Comparison of ENCODE assay signal across 1 cellular context in the genomic region with DNA sequence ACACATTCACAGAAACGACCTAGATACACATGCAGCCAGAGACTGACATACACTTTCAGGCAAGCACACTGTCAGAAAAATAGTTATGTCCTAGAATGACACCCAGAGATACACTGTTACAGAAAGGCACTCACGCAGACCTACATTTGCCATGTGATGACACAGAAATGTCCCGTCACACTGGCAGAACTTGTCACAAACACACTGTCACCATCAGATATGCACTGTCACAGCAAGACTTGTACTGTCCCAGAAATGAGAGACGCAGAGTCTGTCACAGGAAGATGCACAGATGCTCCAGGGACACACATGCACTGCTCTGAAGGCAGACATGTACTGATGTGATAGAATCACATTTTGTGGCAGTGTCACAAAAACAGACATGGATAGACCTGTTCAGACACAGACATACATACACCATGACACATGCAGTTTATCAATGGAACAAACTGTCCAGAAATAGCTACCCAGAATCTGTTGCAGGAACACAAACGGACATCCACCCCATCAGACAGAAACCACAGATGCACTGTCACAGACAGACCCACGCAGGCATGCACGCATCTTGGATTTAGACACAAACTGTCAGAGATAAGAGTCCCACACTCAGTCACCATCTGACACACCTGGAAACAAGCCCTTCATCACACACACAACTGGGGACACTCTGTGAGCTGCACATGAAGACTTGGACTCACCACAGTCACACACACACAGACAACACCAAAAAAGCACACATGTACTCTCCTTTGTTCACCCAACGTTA.
TF ChIP-seq lines count a peak whose summit lies in the region.

No MANE protein-coding gene starts in this region.

TF ChIP-seq in neural cell, 6 proteins besides CTCF, POLR2A, EP300 and RAD21 (continued from another document):
- TF ChIP-seq, protein P1, sequence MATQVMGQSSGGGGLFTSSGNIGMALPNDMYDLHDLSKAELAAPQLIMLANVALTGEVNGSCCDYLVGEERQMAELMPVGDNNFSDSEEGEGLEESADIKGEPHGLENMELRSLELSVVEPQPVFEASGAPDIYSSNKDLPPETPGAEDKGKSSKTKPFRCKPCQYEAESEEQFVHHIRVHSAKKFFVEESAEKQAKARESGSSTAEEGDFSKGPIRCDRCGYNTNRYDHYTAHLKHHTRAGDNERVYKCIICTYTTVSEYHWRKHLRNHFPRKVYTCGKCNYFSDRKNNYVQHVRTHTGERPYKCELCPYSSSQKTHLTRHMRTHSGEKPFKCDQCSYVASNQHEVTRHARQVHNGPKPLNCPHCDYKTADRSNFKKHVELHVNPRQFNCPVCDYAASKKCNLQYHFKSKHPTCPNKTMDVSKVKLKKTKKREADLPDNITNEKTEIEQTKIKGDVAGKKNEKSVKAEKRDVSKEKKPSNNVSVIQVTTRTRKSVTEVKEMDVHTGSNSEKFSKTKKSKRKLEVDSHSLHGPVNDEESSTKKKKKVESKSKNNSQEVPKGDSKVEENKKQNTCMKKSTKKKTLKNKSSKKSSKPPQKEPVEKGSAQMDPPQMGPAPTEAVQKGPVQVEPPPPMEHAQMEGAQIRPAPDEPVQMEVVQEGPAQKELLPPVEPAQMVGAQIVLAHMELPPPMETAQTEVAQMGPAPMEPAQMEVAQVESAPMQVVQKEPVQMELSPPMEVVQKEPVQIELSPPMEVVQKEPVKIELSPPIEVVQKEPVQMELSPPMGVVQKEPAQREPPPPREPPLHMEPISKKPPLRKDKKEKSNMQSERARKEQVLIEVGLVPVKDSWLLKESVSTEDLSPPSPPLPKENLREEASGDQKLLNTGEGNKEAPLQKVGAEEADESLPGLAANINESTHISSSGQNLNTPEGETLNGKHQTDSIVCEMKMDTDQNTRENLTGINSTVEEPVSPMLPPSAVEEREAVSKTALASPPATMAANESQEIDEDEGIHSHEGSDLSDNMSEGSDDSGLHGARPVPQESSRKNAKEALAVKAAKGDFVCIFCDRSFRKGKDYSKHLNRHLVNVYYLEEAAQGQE (IDR thresholded peaks at IDR 0.05; ENCODE audit: borderline replicate concordance): no peak
- TF ChIP-seq EZH2 (IDR thresholded peaks at IDR 0.05; ENCODE audit: borderline replicate concordance, insufficient read depth, low read length, poor library complexity, severe bottlenecking) (no peak), MXI1 (conservative IDR thresholded peaks at IDR 0.05; ENCODE audit: poor library complexity, severe bottlenecking) (peak; percentile 29), TAF1 (IDR thresholded peaks at IDR 0.05; ENCODE audit: low read depth) (no peak), SMC3 (conservative IDR thresholded peaks at IDR 0.05; ENCODE audit: poor library complexity) (no peak)
TF ChIP-seq in neural cell: peak in this region for 2.
